Comparison of ENCODE assay signal across 14 cellular contexts in the genomic region with DNA sequence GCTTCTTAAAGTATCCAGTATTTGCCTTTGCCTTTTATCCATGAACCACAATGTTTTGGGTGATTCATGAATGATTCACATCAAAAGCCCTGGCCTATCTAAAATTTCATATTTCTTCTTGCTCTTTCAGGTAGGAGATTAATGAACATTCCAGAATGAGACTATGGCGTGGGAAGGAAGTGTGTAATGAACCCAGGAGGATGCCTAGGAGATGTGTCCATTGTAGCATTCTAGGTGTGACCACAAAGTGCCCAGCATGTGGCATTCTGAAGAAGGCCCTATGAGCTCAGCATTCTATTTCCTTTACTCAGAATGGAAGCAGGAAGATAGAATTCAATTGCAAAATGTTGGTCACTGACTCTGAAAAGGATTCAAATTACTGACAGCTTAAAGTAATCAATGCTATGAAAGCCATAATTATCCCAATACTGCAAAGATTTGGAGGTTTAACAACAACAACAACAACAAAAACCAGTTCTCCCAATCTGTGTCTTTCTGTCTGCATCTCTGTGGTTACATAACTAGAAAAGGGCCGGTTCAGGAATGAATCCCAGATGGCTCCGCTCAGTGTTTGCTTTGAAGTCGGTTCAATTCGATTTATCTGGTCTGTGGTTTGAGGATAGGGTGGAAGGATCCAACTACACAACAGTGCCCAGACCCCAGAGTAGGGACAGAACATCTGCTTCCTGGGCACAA.
DNase-seq lines count a peak whose midpoint lies in the region; ATAC-seq, FAIRE-seq and TF ChIP-seq lines count a peak whose summit lies in the region.
"Had no signal": no experiment of that assay in that cellular context is flagged by ENCODE, and none has a peak within 500 bp of the region (broad histone marks: within the 10 kb centered on the region; RNA-seq: fewer than 3 reads in every experiment).

No MANE protein-coding gene starts in this region.

- H3K4me3 ChIP-seq in astrocyte of the cerebellum (ENCODE audit: low read depth, low read length) = no peak overlapping the region
- H3K4me3 ChIP-seq: lung had no signal

- DNase-seq in EL (peak; percentile 98), LoVo (ENCODE audit: low spot score) (peak; percentile 58), astrocyte of the cerebellum (ENCODE audit: low read depth) (peak; percentile 97), kidney glomerular epithelial cell (lab: John Stamatoyannopoulos, UW) (peak; percentile 99), GM19239 (ENCODE audit: insufficient read length, low spot score) (no peak), SIG-M5 treated with dmso at 0.1 percent for 504 hours (lab: John Stamatoyannopoulos, UW; ENCODE audit: unreplicated experiment) (no peak)
- DNase-seq: aorta, H9, NCI-H1694, retina had no signal

- TF ChIP-seq CTCF in astrocyte of the cerebellum (IDR thresholded peaks at IDR 0.05; ENCODE audit: low read depth, low read length, missing control alignments) = no peak

- ATAC-seq in HG03520 (IDR thresholded peaks at IDR 0.05; ENCODE audit: unreplicated experiment) (no peak), GM21381 (IDR thresholded peaks at IDR 0.05; ENCODE audit: unreplicated experiment) (no peak)

- FAIRE-seq in GM19239 (lab: Jason Lieb, UNC) = no peak
- FAIRE-seq: frontal cortex had no signal

- in situ Hi-C loops in astrocyte of the cerebellum (cut with HindIII; ENCODE audit: low sequenced_read_pairs) = loop anchor here (5.0 to 25.0 kb wide), 2 partner anchors 95 to 115 kb away; partner anchors contain the start of gene FOXD1

Comparison
In these comparisons a context has a peak if more than half of its experiments do, and no peak if none do; other contexts are left out.
1. DNase-seq: peak in EL (single experiment), LoVo (single experiment), astrocyte of the cerebellum (single experiment) and kidney glomerular epithelial cell (single experiment); none in GM19239 (single experiment) and SIG-M5 treated with dmso at 0.1 percent for 504 hours (single experiment).